ENCODE assay signal across 19 cellular contexts in the genomic region with DNA sequence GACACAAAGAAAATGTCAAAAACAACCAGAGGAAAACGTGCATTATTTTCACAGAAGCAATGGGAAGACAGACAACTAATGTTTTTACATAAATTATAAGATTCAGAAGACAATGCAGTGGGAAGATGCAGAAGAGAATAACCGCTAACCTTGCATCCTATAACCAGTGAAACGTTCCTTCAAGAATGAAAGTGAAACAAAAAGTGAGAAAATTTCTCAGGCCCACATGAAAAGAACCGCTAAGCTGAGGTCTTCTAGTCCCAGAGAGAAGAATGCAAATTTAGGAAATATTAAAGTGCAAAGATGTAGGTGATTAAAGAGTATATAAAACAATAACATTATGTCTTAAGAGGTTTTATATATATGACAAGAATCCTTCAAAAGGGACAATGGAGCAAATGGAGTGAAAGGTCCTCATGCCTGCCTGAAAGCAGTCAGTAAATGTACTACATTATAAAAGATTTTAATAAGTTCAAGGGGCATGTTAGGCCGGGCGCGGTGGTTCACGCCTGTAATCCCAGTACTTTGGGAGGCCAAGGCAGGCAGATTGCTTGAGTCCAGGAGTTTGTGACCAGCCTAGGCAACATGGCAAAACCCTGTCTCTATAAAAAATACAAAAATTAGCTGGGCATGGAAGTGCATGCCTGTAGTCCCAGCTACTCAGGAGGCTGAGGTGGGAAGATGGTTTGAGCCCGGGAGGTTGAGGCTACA. TPM values are rescaled to one million over a fixed set of nuclear protein-coding genes. Genes with fewer than 3 reads are reported as not detected.
DNase-seq lines count a peak whose midpoint lies in the region; ATAC-seq and TF ChIP-seq lines count a peak whose summit lies in the region.
"Had no signal": no experiment of that assay in that cellular context is flagged by ENCODE, and none has a peak within 500 bp of the region (broad histone marks: within the 10 kb centered on the region; RNA-seq: fewer than 3 reads in every experiment).

No MANE protein-coding gene starts in this region.

- CTCF ChIA-PET in activated CD4-positive, alpha-beta T cell treated with anti-CD3 and anti-CD28 coated beads for 36 hours (lab: Charles Lee): interaction anchor here (1.1 to 1.7 kb wide), 3 partner anchors 10 to 552 kb away, joined by 4 read pairs; no protein-coding TSS in a partner anchor
- CTCF ChIA-PET in OCI-LY7 (lab: Charles Lee; ENCODE audit: unreplicated experiment): interaction anchor here (0.6 kb wide), 1 partner anchor 554 kb away, joined by 4 read pairs; no protein-coding TSS in a partner anchor

- no peak for DNase-seq in activated CD4-positive, alpha-beta T cell treated with anti-CD3 and anti-CD28 coated beads for 36 hours
- DNase-seq in activated CD4-positive, alpha-beta T cell treated with anti-CD3 and anti-CD28 coated beads, Interleukin-2, amount 50 U/mL, for 48 hours: no peak
- DNase-seq in OCI-LY7 (ENCODE audit: low spot score) (peak; percentile 10), fibroblast of villous mesenchyme (ENCODE audit: low read depth) (peak; percentile 11), COR-L47 (lab: John Stamatoyannopoulos, UW) (no peak), NCI-H1417 (lab: John Stamatoyannopoulos, UW) (no peak)
- DNase-seq: hippocampal formation, left cardiac atrium, NCI-H146, PC-9, WERI-Rb-1 had no signal

- H3K9me2 ChIP-seq in OCI-LY7 (ENCODE audit: insufficient read depth, low read length): no peaks in the 10 kb centered on the region

- no peaks in the 10 kb centered on the region for H4K20me1 ChIP-seq in OCI-LY7 (ENCODE audit: insufficient read depth, low read length)

- H3K4me3 Mint-ChIP-seq in activated CD4-positive, alpha-beta T cell treated with anti-CD3 and anti-CD28 coated beads for 36 hours: no peak overlapping the region
- H3K4me3 Mint-ChIP-seq: brain had no signal

- H3K9me3 ChIP-seq in OCI-LY7 (ENCODE audit: low read length): no peaks in the 10 kb centered on the region

- POLR2A ChIA-PET in activated CD4-positive, alpha-beta T cell treated with anti-CD3 and anti-CD28 coated beads for 36 hours (lab: Charles Lee): no interaction called here
- POLR2A ChIA-PET in OCI-LY7 (lab: Charles Lee): interaction anchor here (0.8 to 0.9 kb wide), 2 partner anchors 15 to 26 kb away, joined by 3 to 4 read pairs; no protein-coding TSS in a partner anchor

- ATAC-seq in activated CD4-positive, alpha-beta T cell treated with anti-CD3 and anti-CD28 coated beads for 36 hours: peak; percentile 69
- peak; percentile 50 for ATAC-seq in GM18870 (IDR thresholded peaks at IDR 0.05; ENCODE audit: unreplicated experiment)
- ATAC-seq in GM18861 (IDR thresholded peaks at IDR 0.05; ENCODE audit: unreplicated experiment): no peak
- ATAC-seq: left cardiac atrium had no signal

- H3K79me2 ChIP-seq in OCI-LY7 (ENCODE audit: insufficient read depth, low read depth, low read length): no peaks in the 10 kb centered on the region

- H2AFZ ChIP-seq in OCI-LY7 (ENCODE audit: low read length): no peak overlapping the region
- H2AFZ ChIP-seq: PC-9 had no signal

- H3K4me3 ChIP-seq in OCI-LY7 (ENCODE audit: low read depth, low read length, poor library complexity, severe bottlenecking) (no peak overlapping the region), fibroblast of villous mesenchyme (ENCODE audit: low read depth, low read length) (no peak overlapping the region)
- H3K4me3 ChIP-seq: PC-9 had no signal

- H3K4me2 ChIP-seq in OCI-LY7 (ENCODE audit: low read length): no peak overlapping the region
- H3K4me2 ChIP-seq: PC-9 had no signal

- no TSS peak for BruUV-seq in OCI-LY7 (replicated peaks; lab: Mats Ljungman, UMichigan)

- no peak overlapping the region for H3K27ac ChIP-seq in OCI-LY7 (ENCODE audit: low read depth, low read length, poor library complexity, severe bottlenecking)
- H3K27ac ChIP-seq: C4-2B, PC-9, WERI-Rb-1 had no signal

- peaks cover 3% of the 10 kb centered on the region for H3K27me3 Mint-ChIP-seq in activated CD4-positive, alpha-beta T cell treated with anti-CD3 and anti-CD28 coated beads for 36 hours
- H3K27me3 Mint-ChIP-seq: brain had no signal

- peaks cover 3% of the 10 kb centered on the region for H3K36me3 Mint-ChIP-seq in activated CD4-positive, alpha-beta T cell treated with anti-CD3 and anti-CD28 coated beads for 36 hours (ENCODE audit: low read depth)
- H3K36me3 Mint-ChIP-seq: IgD-negative memory B cell had no signal

- no peaks in the 10 kb centered on the region for H3K4me1 ChIP-seq in OCI-LY7 (ENCODE audit: insufficient read depth, low read length, poor library complexity, severe bottlenecking)

- H3K36me3 ChIP-seq in OCI-LY7 (ENCODE audit: insufficient read depth, low read length): no peaks in the 10 kb centered on the region
- H3K36me3 ChIP-seq: WERI-Rb-1 had no signal

- H3K27ac Mint-ChIP-seq in activated CD4-positive, alpha-beta T cell treated with anti-CD3 and anti-CD28 coated beads for 36 hours: no peak overlapping the region
- H3K27ac Mint-ChIP-seq: brain had no signal

- TF ChIP-seq CTCF in OCI-LY7 (conservative IDR thresholded peaks at IDR 0.05; ENCODE audit: low read length): no peak
- TF ChIP-seq CTCF in fibroblast of villous mesenchyme (IDR thresholded peaks at IDR 0.05; ENCODE audit: insufficient read depth, low read depth, low read length): no peak

- H3K9me3 Mint-ChIP-seq in activated CD4-positive, alpha-beta T cell treated with anti-CD3 and anti-CD28 coated beads for 36 hours (ENCODE audit: low read depth): no peaks in the 10 kb centered on the region
- H3K9me3 Mint-ChIP-seq: brain had no signal

- intact Hi-C loops in activated CD4-positive, alpha-beta T cell treated with anti-CD3 and anti-CD28 coated beads for 36 hours (cut with DNase I, micrococcal nuclease): loop anchor here in 1 of 2 experiments (1.0 kb wide), 1 partner anchor 13 kb away; no protein-coding TSS in a partner anchor
- intact Hi-C loops in OCI-LY7 (cut with micrococcal nuclease; ENCODE audit: unreplicated experiment): loop anchor here (10.0 kb wide), 1 partner anchor 56 kb away; no protein-coding TSS in a partner anchor

- H3K4me1 Mint-ChIP-seq in activated CD4-positive, alpha-beta T cell treated with anti-CD3 and anti-CD28 coated beads for 36 hours: peaks cover 29% of the 10 kb centered on the region
- H3K4me1 Mint-ChIP-seq: brain had no signal

RNA-seq across cellular contexts. Expression of a gene that starts 43.1 kb away (rescaled TPM):
- total RNA-seq in activated CD4-positive, alpha-beta T cell treated with anti-CD3 and anti-CD28 coated beads for 36 hours: under 1 TPM; 0.28 to 0.53 TPM
- not detected in 2 replicates for total RNA-seq in OCI-LY7 (2014; rRNA removed; shearing (Covaris generic))
- not detected in 2 replicates for total RNA-seq in OCI-LY7 (2022)
- total RNA-seq in fibroblast of villous mesenchyme: not detected in 2 replicates
- total RNA-seq: A172, left cardiac atrium, NCI-H460, PC-9, pulmonary artery endothelial cell had no signal

Comparison
In these comparisons a context has a peak if more than half of its experiments do, and no peak if none do; other contexts are left out.
1. DNase-seq: peak in OCI-LY7 (single experiment) and fibroblast of villous mesenchyme (single experiment); none in activated CD4-positive, alpha-beta T cell treated with anti-CD3 and anti-CD28 coated beads for 36 hours (single experiment), activated CD4-positive, alpha-beta T cell treated with anti-CD3 and anti-CD28 coated beads, Interleukin-2, amount 50 U/mL, for 48 hours (0 of 2), COR-L47 (single experiment) and NCI-H1417 (0 of 3).